ENCODE assay signal across 13 cellular contexts in genomic region chr2:50315366-50315765, GRCh38.
A peak's percentile ranks its signal among the peaks of the same experiment; 100 is the strongest.
DNase-seq lines count a peak whose midpoint lies in the region; ATAC-seq and TF ChIP-seq lines count a peak whose summit lies in the region.
"Had no signal": no experiment of that assay in that cellular context is flagged by ENCODE, and none has a peak within 500 bp of the region (broad histone marks: within the 10 kb centered on the region; RNA-seq: fewer than 3 reads in every experiment).

No MANE protein-coding gene starts in this region.

- ATAC-seq in GM18873 (IDR thresholded peaks at IDR 0.05; ENCODE audit: low FRiP score, unreplicated experiment) = no peak
- ATAC-seq: A549; CD8-positive, alpha-beta T cell had no signal

- no peaks in the 10 kb centered on the region for H3K9me3 ChIP-seq in adrenal gland (replicated peaks in 1 of 3)
- H3K9me3 ChIP-seq: A549, HAP-1 had no signal

- H3K27ac ChIP-seq in adrenal gland = no peak overlapping the region
- H3K27ac ChIP-seq: A549, HL-60 had no signal

- TF ChIP-seq POLR2A in adrenal gland (IDR thresholded peaks at IDR 0.05) = no peak

- intact Hi-C loops in adrenal gland (cut with DNase I) = no loop called here

- no peak for TF ChIP-seq CTCF in adrenal gland (IDR thresholded peaks at IDR 0.05)

- no peak overlapping the region for H3K4me3 ChIP-seq in adrenal gland
- H3K4me3 ChIP-seq: A549, HAP-1 had no signal

- WGBS in adrenal gland, 4 donors = 71 to 94% (median 79%) methylated on average over 1 of the region's 1 CpG

- H3K27me3 ChIP-seq in adrenal gland = no peaks in the 10 kb centered on the region

- in situ Hi-C loops in G401 (cut with HindIII; ENCODE audit: low sequenced_read_pairs) = no loop called here

- DNase-seq in G401 (ENCODE audit: low spot score) (peak; percentile 89), NCI-H526 (lab: John Stamatoyannopoulos, UW) (peak; percentile 51 to 63), cerebellar nuclear complex (lab: John Stamatoyannopoulos, UW) (peak; percentile 7 to 34), superior temporal gyrus (ENCODE audit: extremely low spot score) (peak; percentile 53), NCI-H2227 treated with DMSO at 0.1 percent for 48 hours (lab: John Stamatoyannopoulos, UW) (no peak), adrenal gland (no peak)
- DNase-seq: CD8-positive, alpha-beta T cell; COR-L47; DMS153 had no signal

- H3K36me3 ChIP-seq in adrenal gland (replicated peaks in 1 of 2) = no peaks in the 10 kb centered on the region
- H3K36me3 ChIP-seq: HAP-1 had no signal

- no peaks in the 10 kb centered on the region for H3K4me1 ChIP-seq in adrenal gland (replicated peaks in 1 of 2)
- H3K4me1 ChIP-seq: A549 had no signal

Comparison
In these comparisons a context has a peak if more than half of its experiments do, and no peak if none do; other contexts are left out.
1. DNase-seq: peak in G401 (single experiment), NCI-H526 (2 of 2), cerebellar nuclear complex (2 of 2) and superior temporal gyrus (single experiment); none in NCI-H2227 treated with DMSO at 0.1 percent for 48 hours (single experiment) and adrenal gland (0 of 7).